Comparison of ENCODE assay signal across 9 cellular contexts in the genomic region with DNA sequence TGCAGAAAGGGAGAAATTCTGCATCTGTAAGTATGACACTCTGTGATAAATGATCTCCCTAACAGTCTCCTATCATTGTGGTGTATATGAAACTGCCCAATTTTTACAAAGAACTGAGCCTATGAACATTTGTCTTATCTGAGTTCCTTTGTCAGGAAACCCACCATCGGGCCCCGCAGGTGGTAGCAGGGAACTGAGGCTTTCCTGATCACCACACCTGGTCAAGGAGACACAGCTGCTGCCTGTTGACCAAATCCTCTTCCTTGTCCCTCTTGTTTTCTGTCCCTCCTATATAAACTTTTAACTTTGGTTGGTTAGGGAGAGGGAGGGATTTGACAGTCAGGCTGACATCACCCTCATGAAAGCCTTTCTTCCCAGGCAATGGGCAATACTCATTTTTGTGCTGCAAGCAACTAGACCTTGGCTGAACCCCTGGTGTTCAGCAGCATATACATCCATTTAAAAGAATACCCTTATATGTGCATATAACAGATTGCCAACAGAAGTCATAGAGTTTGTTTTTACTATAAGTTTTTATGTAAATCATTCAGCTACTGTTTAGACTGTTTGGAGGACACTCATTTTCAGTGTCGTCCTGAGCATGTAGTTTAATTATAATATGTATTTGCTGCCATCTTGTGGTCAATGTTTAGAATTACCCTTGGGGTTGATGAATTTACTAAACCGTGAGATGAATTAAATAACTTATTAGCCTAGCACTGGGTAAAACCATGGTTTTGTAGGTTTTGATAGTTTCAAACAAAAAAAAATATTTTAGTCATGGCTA. TPM values are rescaled to one million over a fixed set of nuclear protein-coding genes. Genes with fewer than 3 reads are reported as not detected.
DNase-seq lines count a peak whose midpoint lies in the region; ATAC-seq, FAIRE-seq and TF ChIP-seq lines count a peak whose summit lies in the region.
"Had no signal": no experiment of that assay in that cellular context is flagged by ENCODE, and none has a peak within 500 bp of the region (broad histone marks: within the 10 kb centered on the region; RNA-seq: fewer than 3 reads in every experiment).

No MANE protein-coding gene starts in this region.

- no peak overlapping the region for H3K4me2 ChIP-seq in astrocyte (ENCODE audit: low read length)

- no peaks in the 10 kb centered on the region for H3K79me2 ChIP-seq in astrocyte (ENCODE audit: insufficient read depth, low read length)

- H3K4me1 ChIP-seq in astrocyte (ENCODE audit: insufficient read depth, low read length), result no peaks in the 10 kb centered on the region
- no peaks in the 10 kb centered on the region for H3K4me1 ChIP-seq in thoracic aorta (ENCODE audit: control insufficient read depth in 1 of 2, low read depth in 2 of 2)

- H2AFZ ChIP-seq in astrocyte (ENCODE audit: low read depth, low read length), result no peak overlapping the region

- peak; percentile 81 for DNase-seq in DMS 273 (lab: John Stamatoyannopoulos, UW; ENCODE audit: unreplicated experiment)
- DNase-seq in NCI-H2196 treated with DMSO at 0.1 percent for 48 hours (lab: John Stamatoyannopoulos, UW; ENCODE audit: unreplicated experiment), result peak; percentile 23
- DNase-seq in astrocyte (ENCODE audit: low read depth), result peak; percentile 25
- peak; percentile 46 for DNase-seq in iPS-NIHi11 (ENCODE audit: low spot score)
- DNase-seq in thoracic aorta (ENCODE audit: low spot score), result no peak
- no peak for DNase-seq in NK-92 treated with Interleukin-12 subunit alpha and Interleukin-12 subunit beta, amount 100 ng/mL, for 24 hours (lab: John Stamatoyannopoulos, UW)

- no peaks in the 10 kb centered on the region for H3K9me3 ChIP-seq in astrocyte (ENCODE audit: insufficient read depth, low read depth, low read length)
- H3K9me3 ChIP-seq in thoracic aorta, result no peaks in the 10 kb centered on the region

- no peaks in the 10 kb centered on the region for H3K27me3 Mint-ChIP-seq in astrocyte (ENCODE audit: low read depth, unreplicated experiment)

- TF ChIP-seq CTCF in astrocyte (IDR thresholded peaks at IDR 0.05; ENCODE audit: insufficient read depth, low read depth, low read length), result peak; percentile 50
- peak; percentile 42 for TF ChIP-seq CTCF in thoracic aorta (IDR thresholded peaks at IDR 0.05)

- no peak overlapping the region for H3K4me3 Mint-ChIP-seq in astrocyte (ENCODE audit: unreplicated experiment)

- H3K9me3 Mint-ChIP-seq in astrocyte (ENCODE audit: unreplicated experiment), result no peaks in the 10 kb centered on the region

- H4K20me1 ChIP-seq in astrocyte (ENCODE audit: insufficient read depth, low read length), result no peaks in the 10 kb centered on the region

- H3K36me3 Mint-ChIP-seq in astrocyte (ENCODE audit: low read depth, unreplicated experiment), result no peaks in the 10 kb centered on the region

- peak; percentile 58 for FAIRE-seq in astrocyte (lab: Jason Lieb, UNC)

- no peak overlapping the region for H3K9ac ChIP-seq in astrocyte (ENCODE audit: low read length)

- H3K27ac ChIP-seq in astrocyte (ENCODE audit: low read depth, low read length) (no peak overlapping the region), thoracic aorta (no peak overlapping the region)
- H3K27ac ChIP-seq: skin epidermis had no signal

- no peak overlapping the region for H3K27ac Mint-ChIP-seq in astrocyte (ENCODE audit: unreplicated experiment)

- H3K36me3 ChIP-seq in astrocyte (ENCODE audit: insufficient read depth, low read length), result no peaks in the 10 kb centered on the region
- no peaks in the 10 kb centered on the region for H3K36me3 ChIP-seq in thoracic aorta

- H3K27me3 ChIP-seq in astrocyte (ENCODE audit: insufficient read depth, low read length) (no peaks in the 10 kb centered on the region), thoracic aorta (replicated peaks; ENCODE audit: insufficient read depth) (no peaks in the 10 kb centered on the region)

- ATAC-seq in GM19372 (IDR thresholded peaks at IDR 0.05; ENCODE audit: low read depth, unreplicated experiment) (peak; percentile 94), HG03196 (IDR thresholded peaks at IDR 0.05; ENCODE audit: unreplicated experiment) (peak; percentile 72), thoracic aorta (ENCODE audit: insufficient number of reproducible peaks, low FRiP score, low read depth) (no peak)

- H3K4me3 ChIP-seq in astrocyte (ENCODE audit: insufficient read depth, low read depth, low read length) (no peak overlapping the region), thoracic aorta (no peak overlapping the region)
- H3K4me3 ChIP-seq: skin epidermis had no signal

- no peaks in the 10 kb centered on the region for H3K4me1 Mint-ChIP-seq in astrocyte (ENCODE audit: low read depth, unreplicated experiment)

RNA-seq across cellular contexts. Expression of a gene that starts 17.0 kb away (rescaled TPM):
- not detected in 2 replicates for total RNA-seq in astrocyte
- not detected for total RNA-seq in thoracic aorta

Comparison
In these comparisons a context has a peak if more than half of its experiments do, and no peak if none do; other contexts are left out.
1. DNase-seq: peak in DMS 273 (single experiment), NCI-H2196 treated with DMSO at 0.1 percent for 48 hours (single experiment), astrocyte (single experiment) and iPS-NIHi11 (single experiment); none in thoracic aorta (single experiment) and NK-92 treated with Interleukin-12 subunit alpha and Interleukin-12 subunit beta, amount 100 ng/mL, for 24 hours (single experiment).